1 cellular context compared by ENCODE assay signal in genomic region chr3:3125977-3126376, GRCh38.
TF ChIP-seq lines count a peak whose summit lies in the region.

No MANE protein-coding gene starts in this region.

TF ChIP-seq in SK-N-SH, 30 proteins besides CTCF, POLR2A, EP300 and RAD21 (continued from another document):
- no peak for TF ChIP-seq REST (IDR thresholded peaks at IDR 0.05; ENCODE audit: low read depth, low read length)
- TF ChIP-seq SMC3 (IDR thresholded peaks at IDR 0.05; ENCODE audit: low read depth, low read length), result no peak
- TF ChIP-seq YY1 (IDR thresholded peaks at IDR 0.05; ENCODE audit: low read depth), result no peak
